Comparison of ENCODE assay signal across 8 cellular contexts in genomic region chr17:78840530-78840779, GRCh38. TPM values are rescaled to one million over a fixed set of nuclear protein-coding genes. Genes with fewer than 3 reads are reported as not detected.
DNase-seq lines count a peak whose midpoint lies in the region; ATAC-seq and TF ChIP-seq lines count a peak whose summit lies in the region.

No MANE protein-coding gene starts in this region.

- ATAC-seq in GM21825 (IDR thresholded peaks at IDR 0.05; ENCODE audit: unreplicated experiment) (peak; percentile 22), T-helper 17 cell (no peak)

- H3K4me1 Mint-ChIP-seq in T-helper 17 cell, result peaks cover 33% of the 10 kb centered on the region
- peaks cover 15% of the 10 kb centered on the region for H3K4me1 Mint-ChIP-seq in glutamatergic neuron (ENCODE audit: low read depth, unreplicated experiment)

- H3K27ac ChIP-seq in skin epidermis, result peak overlapping the region; percentile 88 to 100 (median 98)

- peaks cover 7% of the 10 kb centered on the region for H3K9me3 Mint-ChIP-seq in glutamatergic neuron (ENCODE audit: unreplicated experiment)

- TF ChIP-seq CTCF in glutamatergic neuron (IDR thresholded peaks at IDR 0.05; ENCODE audit: partially characterized antibody, unreplicated experiment), result no peak

- peaks cover 16% of the 10 kb centered on the region for H3K36me3 Mint-ChIP-seq in T-helper 17 cell (ENCODE audit: low read depth)
- H3K36me3 Mint-ChIP-seq in glutamatergic neuron (ENCODE audit: unreplicated experiment), result peaks cover 6% of the 10 kb centered on the region

- H3K27me3 Mint-ChIP-seq in T-helper 17 cell (no peaks in the 10 kb centered on the region), glutamatergic neuron (ENCODE audit: unreplicated experiment) (no peaks in the 10 kb centered on the region)

- H3K4me3 Mint-ChIP-seq in T-helper 17 cell, result peak overlapping the region; percentile 95
- peak overlapping the region; percentile 89 for H3K4me3 Mint-ChIP-seq in glutamatergic neuron (ENCODE audit: unreplicated experiment)

- H3K27ac Mint-ChIP-seq in T-helper 17 cell (peak overlapping the region; percentile 95), glutamatergic neuron (ENCODE audit: unreplicated experiment) (no peak overlapping the region)

- peak overlapping the region; percentile 72 to 99 (median 86) for H3K4me3 ChIP-seq in skin epidermis

- DNase-seq in T-helper 17 cell (no peak), glutamatergic neuron (no peak), HPDE6-E6E7 (ENCODE audit: extremely low spot score) (no peak), occipital lobe (lab: John Stamatoyannopoulos, UW) (no peak), NCI-H1048 (lab: John Stamatoyannopoulos, UW) (no peak)
- DNase-seq in activated CD4-positive, alpha-beta T cell treated with anti-CD3 and anti-CD28 coated beads for 48 hours, result no peak

- no peaks in the 10 kb centered on the region for H3K9me3 ChIP-seq in T-helper 17 cell (ENCODE audit: control insufficient read depth, low read length, poor library complexity, severe bottlenecking)

RNA-seq across cellular contexts. Expression of gene USP36, which starts 0.2 kb away (rescaled TPM):
- 100 to 1,000 TPM; 418 to 474 TPM for total RNA-seq in T-helper 17 cell
- total RNA-seq in glutamatergic neuron (ENCODE audit: unreplicated experiment), result 45.3 TPM
- 21.4 TPM for total RNA-seq in occipital lobe

RNA-seq across cellular contexts. Expression of gene CYTH1, which starts 58.4 kb away (rescaled TPM):
- total RNA-seq in T-helper 17 cell, result 100 to 1,000 TPM; 462 to 497 TPM
- 57.2 TPM for total RNA-seq in glutamatergic neuron (ENCODE audit: unreplicated experiment)
- 82.2 TPM for total RNA-seq in occipital lobe
